In the genomic region with DNA sequence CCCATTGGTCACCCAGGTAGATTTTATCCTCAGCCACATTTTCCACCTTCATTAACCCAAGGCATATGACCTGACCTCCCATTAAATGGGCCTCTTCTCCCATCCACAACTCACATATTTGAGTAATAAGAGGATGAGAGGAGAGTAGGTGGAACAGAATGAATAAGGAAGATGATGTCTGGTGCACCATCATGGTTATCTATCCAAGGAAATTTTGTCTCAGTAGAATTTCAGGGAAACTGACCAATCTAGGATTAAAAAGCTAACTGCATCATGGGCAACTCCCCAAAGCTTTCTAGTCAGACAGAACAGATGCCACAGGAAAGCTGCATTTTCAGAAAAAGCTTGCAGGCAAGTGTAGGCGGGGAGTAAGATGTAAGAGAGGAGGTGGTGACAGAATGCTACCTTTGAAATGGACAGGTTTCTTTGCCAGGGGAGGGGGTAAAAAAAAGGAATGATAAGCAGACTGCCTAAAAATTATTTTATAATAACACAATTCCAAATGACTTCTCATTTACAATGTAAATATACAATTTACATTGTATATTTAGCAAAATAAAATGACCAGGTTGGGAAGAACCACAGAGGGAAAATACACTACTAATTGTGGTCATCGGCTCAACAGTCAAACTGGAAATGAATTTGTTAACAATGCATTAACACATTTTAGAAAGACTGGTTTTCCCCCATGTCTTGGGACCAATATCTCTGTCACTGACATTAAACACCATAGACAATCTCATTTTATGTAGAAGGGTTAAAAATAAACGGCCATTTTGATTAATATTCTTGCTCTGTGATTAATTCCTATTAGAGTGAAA, we compare ENCODE assay signal across 23 cellular contexts. TPM values are rescaled to one million over a fixed set of nuclear protein-coding genes. Genes with fewer than 3 reads are reported as not detected.
DNase-seq lines count a peak whose midpoint lies in the region; ATAC-seq and TF ChIP-seq lines count a peak whose summit lies in the region.
"Had no signal": no experiment of that assay in that cellular context is flagged by ENCODE, and none has a peak within 500 bp of the region (broad histone marks: within the 10 kb centered on the region; RNA-seq: fewer than 3 reads in every experiment).

No MANE protein-coding gene starts in this region.

- H3K36me3 Mint-ChIP-seq in nephron (ENCODE audit: low read depth), result peaks cover 4% of the 10 kb centered on the region
- H3K36me3 Mint-ChIP-seq in stimulated activated naive B cell treated with anti-CD40 and anti-IgM and Interleukin-4, amounts not matched to agents 10 μg/mL and 1 μg/mL and 100 μg/mL, for 72 hours, result no peaks in the 10 kb centered on the region
- H3K36me3 Mint-ChIP-seq: activated naive CD4-positive, alpha-beta T cell treated with anti-CD3 and anti-CD28 coated beads, Interleukin-2, amount 10 ng/mL, durations not matched to agents 7 days and 5 days; CD8-positive, alpha-beta T cell; naive thymus-derived CD4-positive, alpha-beta T cell; T-cell had no signal

- no peaks in the 10 kb centered on the region for H3K27me3 Mint-ChIP-seq in nephron (ENCODE audit: low read depth)
- peaks cover 0 to 4% of the 10 kb centered on the region in 2 donors for H3K27me3 Mint-ChIP-seq in stimulated activated naive B cell treated with anti-CD40 and anti-IgM and Interleukin-4, amounts not matched to agents 10 μg/mL and 1 μg/mL and 100 μg/mL, for 72 hours

- no peak overlapping the region for H3K9ac ChIP-seq in endocrine pancreas (ENCODE audit: control insufficient read depth, insufficient read depth, low read length)
- H3K9ac ChIP-seq: KMS-11 had no signal

- TF ChIP-seq EP300 in ovary (IDR thresholded peaks at IDR 0.05), result no peak

- H3K4me1 ChIP-seq in HAP-1 (peaks cover 63% of the 10 kb centered on the region), endocrine pancreas (ENCODE audit: control insufficient read depth, insufficient read depth, low read length) (peaks cover 12% of the 10 kb centered on the region), ovary (ENCODE audit: insufficient read depth) (no peaks in the 10 kb centered on the region)
- H3K4me1 ChIP-seq: A549 had no signal

- H3K9me3 Mint-ChIP-seq in nephron, result no peaks in the 10 kb centered on the region
- no peaks in the 10 kb centered on the region for H3K9me3 Mint-ChIP-seq in stimulated activated naive B cell treated with anti-CD40 and anti-IgM and Interleukin-4, amounts not matched to agents 10 μg/mL and 1 μg/mL and 100 μg/mL, for 72 hours
- H3K9me3 Mint-ChIP-seq: activated naive CD4-positive, alpha-beta T cell treated with anti-CD3 and anti-CD28 coated beads, Interleukin-2, amount 10 ng/mL, durations not matched to agents 7 days and 5 days; activated T-helper 1 cell treated with anti-CD3 and anti-CD28 coated beads, Interleukin-12 subunit alpha, Interleukin-12 subunit beta, Interleukin-2, Interleukin-4 antibody, amounts not matched to agents 30 ng/mL and 10 ng/mL and 1 ng/mL, durations not matched to agents 14 hours and 24 hours and 36 hours; CD8-positive, alpha-beta T cell; naive thymus-derived CD4-positive, alpha-beta T cell; T-cell had no signal

- H3K4me3 Mint-ChIP-seq in nephron, result peak overlapping the region in 1 of 3 experiments; percentile 66
- no peak overlapping the region for H3K4me3 Mint-ChIP-seq in stimulated activated naive B cell treated with anti-CD40 and anti-IgM and Interleukin-4, amounts not matched to agents 10 μg/mL and 1 μg/mL and 100 μg/mL, for 72 hours
- H3K4me3 Mint-ChIP-seq: activated naive CD4-positive, alpha-beta T cell treated with anti-CD3 and anti-CD28 coated beads, Interleukin-2, amount 10 ng/mL, durations not matched to agents 7 days and 5 days; activated T-helper 1 cell treated with anti-CD3 and anti-CD28 coated beads, Interleukin-12 subunit alpha, Interleukin-12 subunit beta, Interleukin-2, Interleukin-4 antibody, amounts not matched to agents 30 ng/mL and 10 ng/mL and 1 ng/mL, durations not matched to agents 14 hours and 24 hours and 36 hours; CD8-positive, alpha-beta T cell; naive thymus-derived CD4-positive, alpha-beta T cell; T-cell had no signal

- no peaks in the 10 kb centered on the region for H3K9me3 ChIP-seq in HAP-1
- no peaks in the 10 kb centered on the region for H3K9me3 ChIP-seq in endocrine pancreas (ENCODE audit: control insufficient read depth, low read length)
- H3K9me3 ChIP-seq in ovary, result no peaks in the 10 kb centered on the region
- H3K9me3 ChIP-seq: A549, Peyer's patch, transverse colon had no signal

- H3K27ac ChIP-seq in ovary, result no peak overlapping the region
- H3K27ac ChIP-seq: A549, KMS-11 had no signal

- intact Hi-C loops in ovary (cut with DNase I), result no loop called here

- DNase-seq in GM10266 (ENCODE audit: extremely low spot score) (peak; percentile 13), HAP-1 (ENCODE audit: low spot score in 2 of 2) (no peak), ovary (no peak), NCI-H2107 (lab: John Stamatoyannopoulos, UW) (no peak), SK-N-DZ (ENCODE audit: low spot score) (no peak)
- no peak for DNase-seq in stimulated activated naive B cell treated with anti-CD40 and anti-IgM and Interleukin-4, amounts not matched to agents 10 μg/mL and 1 μg/mL and 100 μg/mL, for 72 hours
- DNase-seq: activated CD4-positive, alpha-beta T cell treated with anti-CD3 and anti-CD28 coated beads, Interleukin-2, amount 50 U/mL, for 48 hours; activated naive CD4-positive, alpha-beta T cell treated with anti-CD3 and anti-CD28 coated beads, Interleukin-2, amount 10 ng/mL, durations not matched to agents 7 days and 5 days; amniotic stem cell; CD8-positive, alpha-beta T cell; DMS 273 treated with DMSO at 0.1 percent for 48 hours; effector CD4-positive, alpha-beta T cell; naive thymus-derived CD4-positive, alpha-beta T cell; Peyer's patch; SIG-M5; stimulated activated CD4-positive, alpha-beta T cell treated with anti-CD3 and anti-CD28 coated beads, Interleukin-2, amount 100 ng/mL, for 24 hours; T-cell; transverse colon had no signal

- TF ChIP-seq CTCF in GM10266 (IDR thresholded peaks at IDR 0.05; ENCODE audit: control insufficient read depth, insufficient read depth, low read depth, missing control alignments) (no peak), nephron (IDR thresholded peaks at IDR 0.05; ENCODE audit: unreplicated experiment in 3 of 3) (no peak), ovary (IDR thresholded peaks at IDR 0.05) (no peak)

- peak overlapping the region; percentile 7 for H3K4me3 ChIP-seq in HAP-1
- H3K4me3 ChIP-seq in endocrine pancreas (ENCODE audit: control insufficient read depth, insufficient read depth, low read length), result peak overlapping the region; percentile 71
- no peak overlapping the region for H3K4me3 ChIP-seq in ovary
- H3K4me3 ChIP-seq: A549, transverse colon had no signal

- H3K36me3 ChIP-seq in HAP-1 (replicated peaks) (peaks cover 33% of the 10 kb centered on the region), endocrine pancreas (ENCODE audit: control insufficient read depth, insufficient read depth, low read length) (no peaks in the 10 kb centered on the region), ovary (no peaks in the 10 kb centered on the region)
- H3K36me3 ChIP-seq: Peyer's patch, transverse colon had no signal

- 80 to 83% (median 83%) methylated on average over 3 of the region's 3 CpGs for WGBS in ovary, 3 donors

- no peak for TF ChIP-seq POLR2A in ovary (IDR thresholded peaks at IDR 0.05)

- H3K27ac Mint-ChIP-seq in nephron, result peak overlapping the region; percentile 36 to 80 (median 77)
- H3K27ac Mint-ChIP-seq in stimulated activated naive B cell treated with anti-CD40 and anti-IgM and Interleukin-4, amounts not matched to agents 10 μg/mL and 1 μg/mL and 100 μg/mL, for 72 hours, result no peak overlapping the region
- H3K27ac Mint-ChIP-seq: activated naive CD4-positive, alpha-beta T cell treated with anti-CD3 and anti-CD28 coated beads, Interleukin-2, amount 10 ng/mL, durations not matched to agents 7 days and 5 days; activated T-helper 1 cell treated with anti-CD3 and anti-CD28 coated beads, Interleukin-12 subunit alpha, Interleukin-12 subunit beta, Interleukin-2, Interleukin-4 antibody, amounts not matched to agents 30 ng/mL and 10 ng/mL and 1 ng/mL, durations not matched to agents 14 hours and 24 hours and 36 hours; CD8-positive, alpha-beta T cell; naive thymus-derived CD4-positive, alpha-beta T cell; T-cell had no signal

- H3K27me3 ChIP-seq in HAP-1 (ENCODE audit: low read depth), result no peaks in the 10 kb centered on the region
- no peaks in the 10 kb centered on the region for H3K27me3 ChIP-seq in endocrine pancreas (ENCODE audit: control insufficient read depth, insufficient read depth, low read length)
- no peaks in the 10 kb centered on the region for H3K27me3 ChIP-seq in ovary
- H3K27me3 ChIP-seq: Peyer's patch, transverse colon had no signal

- ATAC-seq in stimulated activated naive B cell treated with anti-CD40 and anti-IgM and Interleukin-4, amounts not matched to agents 10 μg/mL and 1 μg/mL and 100 μg/mL, for 72 hours (replicated peaks), result no peak
- ATAC-seq: A549; CD8-positive, alpha-beta T cell; naive thymus-derived CD4-positive, alpha-beta T cell; T-cell had no signal

- H3K4me1 Mint-ChIP-seq in nephron, result peaks cover 25% of the 10 kb centered on the region
- peaks cover 10 to 20% of the 10 kb centered on the region in 2 donors for H3K4me1 Mint-ChIP-seq in stimulated activated naive B cell treated with anti-CD40 and anti-IgM and Interleukin-4, amounts not matched to agents 10 μg/mL and 1 μg/mL and 100 μg/mL, for 72 hours
- H3K4me1 Mint-ChIP-seq: activated naive CD4-positive, alpha-beta T cell treated with anti-CD3 and anti-CD28 coated beads, Interleukin-2, amount 10 ng/mL, durations not matched to agents 7 days and 5 days; T-cell had no signal

- in situ Hi-C loops in HAP-1 (cut with MboI; ENCODE audit: low sequenced_read_pairs), result no loop called here

RNA-seq across cellular contexts. Expression of a gene that starts 15.2 kb away (rescaled TPM):
- total RNA-seq in ovary, result 1 to 10 TPM; 1.0 to 7.1 (median 2.6) TPM
- 1 to 10 TPM in 1 of 2 donors, under 1 TPM in 1; 0.84 to 5.8 TPM for polyA plus RNA-seq in ovary
- 0.08 and 0.12 TPM in 2 replicates for polyA plus RNA-seq in SK-N-DZ (2014; cell fraction: cytosol; rRNA removed)
- 0.05 TPM in 1 of 2 replicates, not detected in the other for polyA plus RNA-seq in SK-N-DZ (2014; cell fraction: nucleus; rRNA removed)
- total RNA-seq: CD8-positive, alpha-beta T cell had no signal
